In the genomic region with DNA sequence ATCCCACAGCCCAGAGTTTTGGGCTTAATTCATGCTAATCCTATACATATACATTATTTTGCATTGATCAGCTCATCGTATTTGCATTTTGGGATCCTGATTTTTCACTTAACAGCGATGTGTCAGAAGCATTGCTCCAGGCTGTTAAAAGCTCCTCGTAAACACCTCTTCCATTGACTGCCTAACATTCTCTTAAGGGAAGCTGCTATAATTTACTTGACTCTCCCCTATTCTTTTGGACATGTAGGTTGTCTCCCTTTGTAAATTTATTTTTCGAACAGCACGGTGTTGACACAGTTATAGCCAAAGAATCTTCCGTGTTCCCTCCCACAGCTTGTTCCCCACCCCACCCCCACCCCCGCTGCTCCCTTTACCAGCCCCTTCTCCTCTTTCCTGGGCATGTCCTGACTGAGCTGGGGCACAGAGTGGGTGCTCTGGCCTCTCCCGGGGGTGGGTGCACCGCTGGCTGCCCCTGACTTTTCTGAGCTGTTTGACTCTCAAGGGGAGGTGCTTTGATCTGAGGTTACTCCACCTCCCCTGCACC, we compare ENCODE assay signal across 12 cellular contexts. TPM values are rescaled to one million over a fixed set of nuclear protein-coding genes. Genes with fewer than 3 reads are reported as not detected.
DNase-seq lines count a peak whose midpoint lies in the region; ATAC-seq and TF ChIP-seq lines count a peak whose summit lies in the region.
"Had no signal": no experiment of that assay in that cellular context is flagged by ENCODE, and none has a peak within 500 bp of the region (broad histone marks: within the 10 kb centered on the region; RNA-seq: fewer than 3 reads in every experiment).

No MANE protein-coding gene starts in this region.

- H3K36me3 Mint-ChIP-seq in T-helper 2 cell treated with Interferon-gamma antibody and Interleukin-4, amounts not matched to agents 5 μg/mL and 100 μg/mL, for 36 hours (ENCODE audit: low read depth), result peaks cover 17% of the 10 kb centered on the region

- H3K4me3 ChIP-seq in WERI-Rb-1 (ENCODE audit: low read depth, low read length), result no peak overlapping the region
- H3K4me3 ChIP-seq in fibroblast of lung (replicated peaks in 1 of 4; ENCODE audit: control extremely low read depth in 1 of 4, insufficient read depth in 1 of 4, low read depth in 3 of 4, low read length in 4 of 4), result no peak overlapping the region
- H3K4me3 ChIP-seq: MG63, testis had no signal

- H3K9me3 ChIP-seq in WERI-Rb-1 (ENCODE audit: severe bottlenecking) (no peaks in the 10 kb centered on the region), fibroblast of lung (ENCODE audit: control insufficient read depth, insufficient read depth, low read depth, low read length) (no peaks in the 10 kb centered on the region)
- H3K9me3 ChIP-seq: MG63, testis had no signal

- peak overlapping the region; percentile 94 for H3K27ac ChIP-seq in WERI-Rb-1
- peak overlapping the region; percentile 83 for H3K27ac ChIP-seq in fibroblast of lung (ENCODE audit: insufficient read depth, low read length)

- H3K4me1 Mint-ChIP-seq in T-helper 2 cell treated with Interferon-gamma antibody and Interleukin-4, amounts not matched to agents 5 μg/mL and 100 μg/mL, for 36 hours (ENCODE audit: low read depth), result peaks cover 37% of the 10 kb centered on the region
- H3K4me1 Mint-ChIP-seq in stimulated activated naive CD8-positive, alpha-beta T cell treated with anti-CD3 and anti-CD28 coated beads, Interleukin-15, amount 100 ng/mL, for 72 hours, result peaks cover 91% of the 10 kb centered on the region

- peaks cover 3% of the 10 kb centered on the region for H3K27me3 Mint-ChIP-seq in T-helper 2 cell treated with Interferon-gamma antibody and Interleukin-4, amounts not matched to agents 5 μg/mL and 100 μg/mL, for 36 hours (ENCODE audit: low read depth)
- H3K27me3 Mint-ChIP-seq in stimulated activated naive CD8-positive, alpha-beta T cell treated with anti-CD3 and anti-CD28 coated beads, Interleukin-15, amount 100 ng/mL, for 72 hours, result no peaks in the 10 kb centered on the region

- H3K4me3 Mint-ChIP-seq in T-helper 2 cell treated with Interferon-gamma antibody and Interleukin-4, amounts not matched to agents 5 μg/mL and 100 μg/mL, for 36 hours, result no peak overlapping the region
- peak overlapping the region; percentile 89 to 90 for H3K4me3 Mint-ChIP-seq in stimulated activated naive CD8-positive, alpha-beta T cell treated with anti-CD3 and anti-CD28 coated beads, Interleukin-15, amount 100 ng/mL, for 72 hours

- H3K9ac ChIP-seq in fibroblast of lung (ENCODE audit: insufficient read depth, low read length), result no peak overlapping the region

- no peaks in the 10 kb centered on the region for H3K79me2 ChIP-seq in fibroblast of lung (ENCODE audit: control insufficient read depth, insufficient read depth, low read length)

- H3K27ac Mint-ChIP-seq in T-helper 2 cell treated with Interferon-gamma antibody and Interleukin-4, amounts not matched to agents 5 μg/mL and 100 μg/mL, for 36 hours, result peak overlapping the region; percentile 68
- peak overlapping the region in 1 of 2 donors; percentile 50 for H3K27ac Mint-ChIP-seq in stimulated activated naive CD8-positive, alpha-beta T cell treated with anti-CD3 and anti-CD28 coated beads, Interleukin-15, amount 100 ng/mL, for 72 hours

- no peak for TF ChIP-seq CTCF in WERI-Rb-1 (IDR thresholded peaks at IDR 0.05; ENCODE audit: low read depth, low read length)
- no peak for TF ChIP-seq CTCF in fibroblast of lung (conservative IDR thresholded peaks at IDR 0.05 in 1 of 2, IDR thresholded peaks at IDR 0.05 in 1 of 2; ENCODE audit: low read depth in 1 of 2, low read length in 2 of 2)

- no peak overlapping the region for H2AFZ ChIP-seq in fibroblast of lung (ENCODE audit: low read length)

- H3K36me3 ChIP-seq in WERI-Rb-1 (no peaks in the 10 kb centered on the region), fibroblast of lung (ENCODE audit: control insufficient read depth, insufficient read depth, low read length) (peaks cover 9% of the 10 kb centered on the region)
- H3K36me3 ChIP-seq: MG63 had no signal

- no peaks in the 10 kb centered on the region for H3K27me3 ChIP-seq in WERI-Rb-1 (ENCODE audit: insufficient read depth, low read depth, severe bottlenecking)
- no peaks in the 10 kb centered on the region for H3K27me3 ChIP-seq in fibroblast of lung (ENCODE audit: control insufficient read depth, insufficient read depth, low read length)
- H3K27me3 ChIP-seq: MG63, testis had no signal

- no peak overlapping the region for H3K4me2 ChIP-seq in fibroblast of lung (ENCODE audit: extremely low read depth, insufficient read depth, low read length)

- H3K4me1 ChIP-seq in fibroblast of lung (ENCODE audit: control insufficient read depth, extremely low read depth, insufficient read depth, low read length), result peaks cover 33% of the 10 kb centered on the region

- no peak for DNase-seq in T-helper 2 cell treated with Interferon-gamma antibody and Interleukin-4, amounts not matched to agents 5 μg/mL and 100 μg/mL, for 36 hours (ENCODE audit: low spot score)
- DNase-seq in T-helper 2 cell, result no peak
- DNase-seq in WERI-Rb-1, result no peak
- no peak for DNase-seq in fibroblast of lung (ENCODE audit: low read depth in 2 of 2)
- DNase-seq in stimulated activated naive CD8-positive, alpha-beta T cell treated with anti-CD3 and anti-CD28 coated beads, Interleukin-15, amount 100 ng/mL, for 72 hours, result no peak
- DNase-seq in OCI-M1 (lab: John Stamatoyannopoulos, UW), result no peak
- DNase-seq in amygdala (lab: John Stamatoyannopoulos, UW), result no peak
- DNase-seq: ACHN; activated CD4-positive, alpha-beta T cell treated with anti-CD3 and anti-CD28 coated beads for 48 hours; MG63 had no signal

- H4K20me1 ChIP-seq in fibroblast of lung (ENCODE audit: control insufficient read depth, extremely low read depth, insufficient read depth, low read length), result no peaks in the 10 kb centered on the region

- no peaks in the 10 kb centered on the region for H3K9me3 Mint-ChIP-seq in T-helper 2 cell treated with Interferon-gamma antibody and Interleukin-4, amounts not matched to agents 5 μg/mL and 100 μg/mL, for 36 hours
- H3K9me3 Mint-ChIP-seq in stimulated activated naive CD8-positive, alpha-beta T cell treated with anti-CD3 and anti-CD28 coated beads, Interleukin-15, amount 100 ng/mL, for 72 hours, result no peaks in the 10 kb centered on the region

- ATAC-seq in stimulated activated naive CD8-positive, alpha-beta T cell treated with anti-CD3 and anti-CD28 coated beads, Interleukin-15, amount 100 ng/mL, for 72 hours, result no peak
- no peak for ATAC-seq in GM21447 (IDR thresholded peaks at IDR 0.05; ENCODE audit: unreplicated experiment)

RNA-seq across cellular contexts. Expression of a gene that starts 22.9 kb away (rescaled TPM):
- 6.9 and 7.3 TPM in 2 replicates for total RNA-seq in fibroblast of lung
- polyA plus RNA-seq in fibroblast of lung, result 12.5 and 21.0 TPM in 2 replicates
- polyA plus RNA-seq in fibroblast of lung (2012), result 11.2 and 18.5 TPM in 2 replicates
- 20.5 and 33.9 TPM in 2 replicates for polyA minus RNA-seq in fibroblast of lung (ENCODE audit: low replicate concordance)

RNA-seq across cellular contexts. Expression of a gene that starts 50.3 kb away (rescaled TPM):
- total RNA-seq in fibroblast of lung, result 14.6 and 17.7 TPM in 2 replicates
- 10.4 and 51.4 TPM in 2 replicates for polyA plus RNA-seq in fibroblast of lung
- 7.5 and 52.0 TPM in 2 replicates for polyA plus RNA-seq in fibroblast of lung (2012)
- 13.1 and 106 TPM in 2 replicates for polyA minus RNA-seq in fibroblast of lung (ENCODE audit: low replicate concordance)
